8 cellular contexts compared by ENCODE assay signal in genomic region chr15:73965730-73966103, GRCh38. TPM values are rescaled to one million over a fixed set of nuclear protein-coding genes. Genes with fewer than 3 reads are reported as not detected.
DNase-seq lines count a peak whose midpoint lies in the region; ATAC-seq and TF ChIP-seq lines count a peak whose summit lies in the region.

No MANE protein-coding gene starts in this region.

- TF ChIP-seq CTCF in GM23338 (conservative IDR thresholded peaks at IDR 0.05; ENCODE audit: low read depth in 2 of 2), result no peak
- TF ChIP-seq CTCF in psoas muscle (IDR thresholded peaks at IDR 0.05), result no peak

- H3K36me3 Mint-ChIP-seq in GM23338 (ENCODE audit: low read depth), result no peaks in the 10 kb centered on the region

- H3K27ac ChIP-seq in GM23338 (ENCODE audit: low read depth) (no peak overlapping the region), SK-N-MC (peak overlapping the region; percentile 84; the same call in 1 of the 2 replicates), psoas muscle (no peak overlapping the region)

- H2AFZ ChIP-seq in GM23338, result no peak overlapping the region

- WGBS in psoas muscle, 3 donors, result 55 to 57% (median 56%) methylated on average over 2 of the region's 2 CpGs

- H3K4me3 ChIP-seq in GM23338, result no peak overlapping the region
- peak overlapping the region; percentile 65 for H3K4me3 ChIP-seq in SK-N-MC
- H3K4me3 ChIP-seq in psoas muscle, result no peak overlapping the region

- H3K4me1 Mint-ChIP-seq in GM23338, result peaks cover 37% of the 10 kb centered on the region

- no peaks in the 10 kb centered on the region for H3K9me3 ChIP-seq in SK-N-MC (ENCODE audit: low read depth, low read length)
- no peaks in the 10 kb centered on the region for H3K9me3 ChIP-seq in psoas muscle

- peak overlapping the region; percentile 52 for H3K9ac ChIP-seq in SK-N-MC (ENCODE audit: insufficient read length)

- H4K20me1 ChIP-seq in GM23338 (replicated peaks; ENCODE audit: insufficient read depth), result no peaks in the 10 kb centered on the region

- H3K36me3 ChIP-seq in GM23338 (ENCODE audit: insufficient read depth) (no peaks in the 10 kb centered on the region), SK-N-MC (ENCODE audit: insufficient read depth, low read length) (no peaks in the 10 kb centered on the region), psoas muscle (ENCODE audit: insufficient read depth in 1 of 2, low read depth in 1 of 2) (no peaks in the 10 kb centered on the region)

- H3K9me3 Mint-ChIP-seq in GM23338, result no peaks in the 10 kb centered on the region

- no peaks in the 10 kb centered on the region for H3K79me2 ChIP-seq in GM23338 (replicated peaks; ENCODE audit: insufficient read depth)

- H3K27me3 ChIP-seq in GM23338 (ENCODE audit: insufficient read depth) (no peaks in the 10 kb centered on the region), psoas muscle (ENCODE audit: insufficient read depth in 3 of 3, low read length in 2 of 3) (no peaks in the 10 kb centered on the region)

- intact Hi-C loops in psoas muscle (cut with DNase I), result loop anchor here in 1 of 2 donors (2.0 to 5.0 kb wide), 3 partner anchors 15 to 347 kb away; no protein-coding TSS in a partner anchor

- H3K9me2 ChIP-seq in GM23338 (ENCODE audit: insufficient read depth), result no peaks in the 10 kb centered on the region

- ATAC-seq in GM18498 (IDR thresholded peaks at IDR 0.05; ENCODE audit: unreplicated experiment) (peak; percentile 77), GM23338 (no peak), psoas muscle (no peak), HG03039 (IDR thresholded peaks at IDR 0.05; ENCODE audit: unreplicated experiment) (no peak)

- peaks cover 3% of the 10 kb centered on the region for H3K27me3 Mint-ChIP-seq in GM23338 (ENCODE audit: insufficient read depth, low read depth, poor library complexity)

- peak overlapping the region; percentile 69; the same call in 1 of the 2 replicates for H3K4me2 ChIP-seq in GM23338

- H3K4me1 ChIP-seq in GM23338 (ENCODE audit: insufficient read depth), result peaks cover 30% of the 10 kb centered on the region
- no peaks in the 10 kb centered on the region for H3K4me1 ChIP-seq in psoas muscle

- no peak overlapping the region for H3K4me3 Mint-ChIP-seq in GM23338

- DNase-seq in GM23338 (ENCODE audit: low spot score), result peak; percentile 6
- peak; percentile 48 for DNase-seq in SK-N-MC (ENCODE audit: low read depth, low spot score)
- DNase-seq in islet precursor cell, result peak; percentile 18
- DNase-seq in psoas muscle, result no peak
- no peak for DNase-seq in mucosa of gallbladder (ENCODE audit: low spot score)
- DNase-seq in NCI-H1930 (lab: John Stamatoyannopoulos, UW), result no peak

- no peaks in the 10 kb centered on the region for H3F3A ChIP-seq in GM23338 (replicated peaks; ENCODE audit: low read depth)

- peak overlapping the region; percentile 89; the same call in 1 of the 2 replicates for H3K27ac Mint-ChIP-seq in GM23338

TF ChIP-seq in GM23338, 12 proteins besides CTCF, POLR2A, EP300 and RAD21 (continues in another document):
- no peak for TF ChIP-seq ZNF331 (CRISPR knock-in tag; IDR thresholded peaks at IDR 0.05; ENCODE audit: low read depth)
- no peak for TF ChIP-seq NANOG (IDR thresholded peaks at IDR 0.05; ENCODE audit: borderline replicate concordance)
- TF ChIP-seq JUNB (IDR thresholded peaks at IDR 0.05; ENCODE audit: unreplicated experiment), result no peak
- no peak for TF ChIP-seq ZNF462 (CRISPR knock-in tag; IDR thresholded peaks at IDR 0.05)
- no peak for TF ChIP-seq EZH2 (IDR thresholded peaks at IDR 0.05; ENCODE audit: low read depth, unreplicated experiment)

RNA-seq across cellular contexts. Expression of gene STOML1, which starts 26.4 kb away (rescaled TPM):
- 2.4 and 2.7 TPM in 2 replicates for total RNA-seq in GM23338 (2014; rRNA removed; shearing (Covaris generic))
- polyA plus RNA-seq in GM23338 (2016; fragmentation: Nextera tagmentation; extraction: Ambion mirVana) (1.5 and 2.3 TPM in 2 replicates), psoas muscle (10 to 100 TPM; 22.0 to 34.4 (median 33.0) TPM)
- total RNA-seq in psoas muscle (10 to 100 TPM; 18.3 to 26.2 (median 22.7) TPM), mucosa of gallbladder (20.3 TPM)

RNA-seq across cellular contexts. Expression of gene PML, which starts 28.8 kb away (rescaled TPM):
- total RNA-seq in GM23338 (2014; rRNA removed; shearing (Covaris generic)), result 73.1 and 85.3 TPM in 2 replicates
- polyA plus RNA-seq in GM23338 (2016; fragmentation: Nextera tagmentation; extraction: Ambion mirVana) (18.9 and 19.0 TPM in 2 replicates), psoas muscle (10 to 100 TPM in 1 of 3 donors, 1 to 10 TPM in 2; 6.7 to 10.2 (median 7.5) TPM)
- total RNA-seq in psoas muscle (10 to 100 TPM; 15.0 to 22.6 (median 15.6) TPM), mucosa of gallbladder (59.6 TPM)

RNA-seq across cellular contexts. Expression of gene LOXL1, which starts 39.5 kb away (rescaled TPM):
- 6.8 and 10.8 TPM in 2 replicates for total RNA-seq in GM23338 (2014; rRNA removed; shearing (Covaris generic))
- 6.9 and 10.3 TPM in 2 replicates for polyA plus RNA-seq in GM23338 (2016; fragmentation: Nextera tagmentation; extraction: Ambion mirVana)
- total RNA-seq in psoas muscle, result 1 to 10 TPM; 5.1 to 8.7 (median 6.3) TPM
- polyA plus RNA-seq in psoas muscle, result 1 to 10 TPM; 1.6 to 5.1 (median 4.3) TPM
- 20.2 TPM for total RNA-seq in mucosa of gallbladder

Comparison
In these comparisons a context has a peak if more than half of its experiments do, and no peak if none do; other contexts are left out.
1. DNase-seq: peak in GM23338 (single experiment), SK-N-MC (single experiment) and islet precursor cell (single experiment); none in psoas muscle (0 of 2), mucosa of gallbladder (single experiment) and NCI-H1930 (0 of 2).